ENCODE assay signal across 9 cellular contexts in the genomic region with DNA sequence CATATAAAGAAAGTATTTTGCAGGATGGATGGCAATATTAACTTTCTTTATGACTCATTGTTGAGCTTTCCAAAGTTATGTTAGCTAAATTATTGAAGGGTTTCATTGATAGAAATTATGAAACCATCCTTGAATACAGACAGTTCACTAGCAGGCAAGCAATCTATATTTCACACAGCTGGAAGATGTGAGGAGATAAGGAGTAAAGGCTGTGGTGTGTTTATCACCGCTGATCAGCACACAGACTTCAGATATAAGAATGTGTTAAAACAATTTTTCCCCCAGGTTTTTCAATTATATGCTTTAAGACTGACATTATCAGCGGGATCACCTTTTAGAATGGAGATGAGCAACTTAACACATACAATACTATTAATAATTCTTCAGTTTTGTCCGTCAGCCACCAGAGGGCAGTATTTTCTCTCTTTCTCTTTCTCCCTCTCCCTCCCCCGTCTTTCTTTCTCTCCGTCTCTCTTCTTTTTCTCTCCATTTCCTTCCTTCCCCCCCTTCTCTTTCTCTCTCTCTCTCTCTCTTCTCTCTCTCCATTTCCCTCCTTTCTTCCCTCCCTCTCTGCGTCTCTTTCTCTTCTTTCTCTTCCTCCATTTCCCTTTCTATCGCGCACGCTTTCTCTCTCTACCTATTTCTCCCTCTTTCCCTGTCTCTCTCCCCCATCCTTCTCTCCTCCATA.
A peak's percentile ranks its signal among the peaks of the same experiment; 100 is the strongest.
DNase-seq lines count a peak whose midpoint lies in the region; ATAC-seq and FAIRE-seq lines count a peak whose summit lies in the region.
"Had no signal": no experiment of that assay in that cellular context is flagged by ENCODE, and none has a peak within 500 bp of the region (broad histone marks: within the 10 kb centered on the region; RNA-seq: fewer than 3 reads in every experiment).

No MANE protein-coding gene starts in this region.

- no peaks in the 10 kb centered on the region for H3K9me3 Mint-ChIP-seq in activated T-helper 1 cell treated with anti-CD3 and anti-CD28 coated beads, Interleukin-12 subunit alpha, Interleukin-12 subunit beta, Interleukin-2, Interleukin-4 antibody, amounts not matched to agents 30 ng/mL and 10 ng/mL and 1 ng/mL, durations not matched to agents 14 hours and 24 hours and 36 hours

- no peak overlapping the region for H3K4me3 ChIP-seq in neuronal stem cell (ENCODE audit: low read length in 2 of 2)

- H2BK15ac ChIP-seq in neuronal stem cell (ENCODE audit: low read length): no peak overlapping the region

- no peak overlapping the region for H3K27ac Mint-ChIP-seq in activated T-helper 1 cell treated with anti-CD3 and anti-CD28 coated beads, Interleukin-12 subunit alpha, Interleukin-12 subunit beta, Interleukin-2, Interleukin-4 antibody, amounts not matched to agents 30 ng/mL and 10 ng/mL and 1 ng/mL, durations not matched to agents 14 hours and 24 hours and 36 hours

- no peaks in the 10 kb centered on the region for H3K4me1 Mint-ChIP-seq in activated T-helper 1 cell treated with anti-CD3 and anti-CD28 coated beads, Interleukin-12 subunit alpha, Interleukin-12 subunit beta, Interleukin-2, Interleukin-4 antibody, amounts not matched to agents 30 ng/mL and 10 ng/mL and 1 ng/mL, durations not matched to agents 14 hours and 24 hours and 36 hours (ENCODE audit: low read depth)

- H3K9ac ChIP-seq in neuronal stem cell (ENCODE audit: low read depth, low read length, poor library complexity): no peak overlapping the region

- no peaks in the 10 kb centered on the region for H3K4me1 ChIP-seq in neuronal stem cell (ENCODE audit: control insufficient read depth in 2 of 2, insufficient read depth in 1 of 2, low read depth in 1 of 2, low read length in 2 of 2)

- peaks cover 0 to 3% (median 0%) of the 10 kb centered on the region in 3 experiments for H3K27me3 ChIP-seq in neuronal stem cell (ENCODE audit: control insufficient read depth in 3 of 3, insufficient read depth in 3 of 3, low read depth in 1 of 3, low read length in 3 of 3)

- H2BK120ac ChIP-seq in neuronal stem cell (ENCODE audit: low read depth, low read length): no peak overlapping the region

- ATAC-seq in HG02970 (IDR thresholded peaks at IDR 0.05; ENCODE audit: low FRiP score, unreplicated experiment): peak; percentile 69
- no peak for ATAC-seq in HG03196 (IDR thresholded peaks at IDR 0.05; ENCODE audit: unreplicated experiment)

- no peak overlapping the region for H2BK5ac ChIP-seq in neuronal stem cell (ENCODE audit: low read length)

- FAIRE-seq in frontal cortex (lab: Jason Lieb, UNC): no peak
- FAIRE-seq: A204.1 had no signal

- H3K14ac ChIP-seq in neuronal stem cell (ENCODE audit: low read length): no peak overlapping the region

- H4K8ac ChIP-seq in neuronal stem cell (ENCODE audit: low read depth, low read length): no peak overlapping the region

- no peaks in the 10 kb centered on the region for H3K79me1 ChIP-seq in neuronal stem cell (ENCODE audit: low read depth, low read length)

- H2AK5ac ChIP-seq in neuronal stem cell (ENCODE audit: low read depth, low read length): no peak overlapping the region

- peaks cover 5% of the 10 kb centered on the region for H3K27me3 Mint-ChIP-seq in activated T-helper 1 cell treated with anti-CD3 and anti-CD28 coated beads, Interleukin-12 subunit alpha, Interleukin-12 subunit beta, Interleukin-2, Interleukin-4 antibody, amounts not matched to agents 30 ng/mL and 10 ng/mL and 1 ng/mL, durations not matched to agents 14 hours and 24 hours and 36 hours (ENCODE audit: insufficient read depth)

- peak overlapping the region; percentile 65 for H3K4me3 Mint-ChIP-seq in activated T-helper 1 cell treated with anti-CD3 and anti-CD28 coated beads, Interleukin-12 subunit alpha, Interleukin-12 subunit beta, Interleukin-2, Interleukin-4 antibody, amounts not matched to agents 30 ng/mL and 10 ng/mL and 1 ng/mL, durations not matched to agents 14 hours and 24 hours and 36 hours

- no peaks in the 10 kb centered on the region for H3K9me3 ChIP-seq in neuronal stem cell (replicated peaks in 1 of 2; ENCODE audit: control insufficient read depth in 2 of 2, insufficient read depth in 1 of 2, low read depth in 1 of 2, low read length in 2 of 2)

- H3K4me2 ChIP-seq in neuronal stem cell (ENCODE audit: insufficient read depth, low read length, poor library complexity, severe bottlenecking): no peak overlapping the region

- peak; percentile 72 for DNase-seq in DMS 273 (lab: John Stamatoyannopoulos, UW; ENCODE audit: unreplicated experiment)
- DNase-seq in DMS 273 treated with DMSO at 0.1 percent for 48 hours (lab: John Stamatoyannopoulos, UW): no peak
- peak; percentile 10 for DNase-seq in NCI-H446 treated with DMSO at 0.1 percent for 48 hours (lab: John Stamatoyannopoulos, UW)
- no peak for DNase-seq in activated T-helper 1 cell treated with anti-CD3 and anti-CD28 coated beads, Interleukin-12 subunit alpha, Interleukin-12 subunit beta, Interleukin-2, Interleukin-4 antibody, amounts not matched to agents 30 ng/mL and 10 ng/mL and 1 ng/mL, durations not matched to agents 14 hours and 24 hours and 36 hours (ENCODE audit: low spot score)
- DNase-seq in frontal cortex (ENCODE audit: low spot score in 2 of 2): peak; percentile 38 to 51
- peak; percentile 53 for DNase-seq in neuronal stem cell (ENCODE audit: low spot score)

- H2BK12ac ChIP-seq in neuronal stem cell (ENCODE audit: low read length): no peak overlapping the region

- intact Hi-C loops in activated T-helper 1 cell treated with anti-CD3 and anti-CD28 coated beads, Interleukin-12 subunit alpha, Interleukin-12 subunit beta, Interleukin-2, Interleukin-4 antibody, amounts not matched to agents 30 ng/mL and 10 ng/mL and 1 ng/mL, durations not matched to agents 14 hours and 24 hours and 36 hours (cut with micrococcal nuclease): loop anchor here (1.0 to 10.0 kb wide), 3 partner anchors 121 to 310 kb away; no protein-coding TSS in a partner anchor

- no peaks in the 10 kb centered on the region for H3K36me3 Mint-ChIP-seq in activated T-helper 1 cell treated with anti-CD3 and anti-CD28 coated beads, Interleukin-12 subunit alpha, Interleukin-12 subunit beta, Interleukin-2, Interleukin-4 antibody, amounts not matched to agents 30 ng/mL and 10 ng/mL and 1 ng/mL, durations not matched to agents 14 hours and 24 hours and 36 hours (ENCODE audit: low read depth)

- H3K23ac ChIP-seq in neuronal stem cell (ENCODE audit: low read depth, low read length, poor library complexity): no peak overlapping the region

- H4K91ac ChIP-seq in neuronal stem cell (ENCODE audit: low read depth, low read length, poor library complexity): no peak overlapping the region

- H3K36me3 ChIP-seq in neuronal stem cell (replicated peaks in 1 of 2; ENCODE audit: control insufficient read depth in 2 of 2, insufficient read depth in 2 of 2, low read length in 2 of 2): no peaks in the 10 kb centered on the region

- H3K4ac ChIP-seq in neuronal stem cell (ENCODE audit: low read length): no peak overlapping the region

- H3K18ac ChIP-seq in neuronal stem cell (ENCODE audit: low read length): no peak overlapping the region

- 100% methylated on average over 3 of the region's 9 CpGs for WGBS in neuronal stem cell (ENCODE audit: extremely low coverage in 2 of 2, insufficient read length in 2 of 2, insufficient replicate concordance in 1 of 2), 2 donors

- peak overlapping the region; percentile 80 for H2AFZ ChIP-seq in neuronal stem cell (ENCODE audit: low read length)

- H3K27ac ChIP-seq in neuronal stem cell (replicated peaks; ENCODE audit: low read length): no peak overlapping the region

Comparison
In these comparisons a context has a peak if more than half of its experiments do, and no peak if none do; other contexts are left out.
1. DNase-seq: peak in DMS 273 (single experiment), NCI-H446 treated with DMSO at 0.1 percent for 48 hours (single experiment), frontal cortex (2 of 2) and neuronal stem cell (single experiment); none in DMS 273 treated with DMSO at 0.1 percent for 48 hours (single experiment) and activated T-helper 1 cell treated with anti-CD3 and anti-CD28 coated beads, Interleukin-12 subunit alpha, Interleukin-12 subunit beta, Interleukin-2, Interleukin-4 antibody, amounts not matched to agents 30 ng/mL and 10 ng/mL and 1 ng/mL, durations not matched to agents 14 hours and 24 hours and 36 hours (single experiment).